In the genomic region with DNA sequence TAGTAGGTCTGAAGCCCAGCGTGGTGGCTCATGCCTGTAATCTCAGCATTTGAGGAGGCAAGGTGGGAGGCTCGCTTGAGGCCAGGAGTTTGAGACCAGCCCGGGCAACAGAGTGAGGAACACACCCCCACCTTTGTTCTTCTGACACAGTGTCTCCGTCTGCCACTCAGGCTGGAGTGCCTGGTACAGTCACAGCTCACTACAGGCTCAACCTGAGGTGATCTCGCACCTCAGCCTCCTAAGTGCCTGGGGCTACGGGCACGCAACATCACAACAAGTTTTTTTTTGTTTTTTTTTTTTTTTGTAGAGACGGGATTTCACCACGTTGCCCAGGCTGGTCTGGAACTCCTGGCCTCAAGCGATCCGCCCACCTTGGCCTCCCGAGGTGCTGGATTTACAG, we compare ENCODE assay signal across 18 cellular contexts. TPM values are rescaled to one million over a fixed set of nuclear protein-coding genes. Genes with fewer than 3 reads are reported as not detected.
A peak's percentile ranks its signal among the peaks of the same experiment; 100 is the strongest.
DNase-seq lines count a peak whose midpoint lies in the region; TF ChIP-seq lines count a peak whose summit lies in the region.
"Had no signal": no experiment of that assay in that cellular context is flagged by ENCODE, and none has a peak within 500 bp of the region (broad histone marks: within the 10 kb centered on the region; RNA-seq: fewer than 3 reads in every experiment).

No MANE protein-coding gene starts in this region.

- H4K91ac ChIP-seq in trophoblast cell (ENCODE audit: low read depth, low read length) = no peak overlapping the region

- CTCF ChIA-PET in HEK293 (lab: Yijun Ruan, JAX) = no interaction called here

- H3K9me3 ChIP-seq in HEK293 (ENCODE audit: control insufficient read depth, insufficient read depth, low read depth, low read length) (no peaks in the 10 kb centered on the region), esophagus (ENCODE audit: control insufficient read depth in 2 of 2, insufficient read depth in 1 of 2, low read depth in 1 of 2, low read length in 1 of 2) (no peaks in the 10 kb centered on the region), trophoblast cell (ENCODE audit: insufficient read depth, low read depth, low read length) (no peaks in the 10 kb centered on the region)

- H3K14ac ChIP-seq in trophoblast cell (ENCODE audit: low read length) = no peak overlapping the region

- DNase-seq in mesendoderm (peak; percentile 49), DMS79 treated with DMSO at 0.1 percent for 48 hours (lab: John Stamatoyannopoulos, UW) (no peak), NCI-H2196 (lab: John Stamatoyannopoulos, UW; ENCODE audit: unreplicated experiment) (no peak), trophoblast cell (no peak)
- DNase-seq: ACHN; activated CD4-positive, alpha-beta T cell treated with anti-CD3 and anti-CD28 coated beads for 1 hour; activated naive CD8-positive, alpha-beta T cell treated with anti-CD3 and anti-CD28 coated beads, Interleukin-2, amount 10 ng/mL, durations not matched to agents 7 days and 5 days; DMS 273 treated with DMSO at 0.1 percent for 48 hours; foreskin fibroblast; GF-D8; hypothalamus; left cardiac atrium; NCI-H2107; NCI-H526; occipital lobe; stimulated activated CD4-positive, alpha-beta T cell treated with anti-CD3 and anti-CD28 coated beads, Interleukin-12 subunit alpha, Interleukin-12 subunit beta, amount 100 ng/mL, for 4 hours had no signal

- 55 to 67% methylated on average over 11 to 12 of the region's 12 CpGs for WGBS in esophagus, 2 donors
- no CpG with 5 or more reads among the region's 12 CpGs for WGBS in mesendoderm (ENCODE audit: extremely low coverage, insufficient coverage, low lambda C conversion rate)
- no CpG with 5 or more reads among the region's 12 CpGs for WGBS in trophoblast cell (ENCODE audit: extremely low coverage, insufficient coverage, insufficient read length)

- no peak overlapping the region for H2BK12ac ChIP-seq in trophoblast cell (ENCODE audit: low read length)

- no peak overlapping the region for H2AFZ ChIP-seq in trophoblast cell (ENCODE audit: insufficient read depth, low read length, poor library complexity)

- H3K27me3 ChIP-seq in esophagus (ENCODE audit: control insufficient read depth in 1 of 2, insufficient read depth in 2 of 2, low read length in 2 of 2) (no peaks in the 10 kb centered on the region), mesendoderm (ENCODE audit: insufficient read depth, low read length, poor library complexity) (no peaks in the 10 kb centered on the region), trophoblast cell (ENCODE audit: insufficient read depth, low read length) (no peaks in the 10 kb centered on the region)

- POLR2A ChIA-PET in HEK293 (lab: Yijun Ruan, JAX) = interaction anchor here (0.5 kb wide), 1 partner anchor 10 kb away, joined by 3 read pairs; no protein-coding TSS in a partner anchor

- H3K79me1 ChIP-seq in mesendoderm (ENCODE audit: low read length) (no peaks in the 10 kb centered on the region), trophoblast cell (ENCODE audit: low read length) (no peaks in the 10 kb centered on the region)

- H3K4ac ChIP-seq in mesendoderm (ENCODE audit: low read depth, low read length) = no peak overlapping the region
- H3K4ac ChIP-seq in trophoblast cell (ENCODE audit: low read depth, low read length) = no peak overlapping the region

- H3K79me2 ChIP-seq in mesendoderm (ENCODE audit: control insufficient read depth, insufficient read depth, low read length) (no peaks in the 10 kb centered on the region), trophoblast cell (ENCODE audit: control insufficient read depth, insufficient read depth, low read length, poor library complexity) (no peaks in the 10 kb centered on the region)

- H3K36me3 ChIP-seq in HEK293 (ENCODE audit: control insufficient read depth in 2 of 2, insufficient read depth in 1 of 2, low read length in 2 of 2) (no peaks in the 10 kb centered on the region; a peak in 1 of 3 replicates), esophagus (ENCODE audit: control insufficient read depth in 2 of 2, insufficient read depth in 2 of 2, low read length in 1 of 2) (peaks cover 0 to 2% of the 10 kb centered on the region in 2 donors), mesendoderm (ENCODE audit: control insufficient read depth, insufficient read depth, low read length) (no peaks in the 10 kb centered on the region), trophoblast cell (ENCODE audit: control insufficient read depth in 1 of 2, insufficient read depth in 2 of 2, low read length in 2 of 2) (no peaks in the 10 kb centered on the region)

- H3K23ac ChIP-seq in mesendoderm (ENCODE audit: low read length) = no peak overlapping the region
- H3K23ac ChIP-seq in trophoblast cell (ENCODE audit: low read length) = no peak overlapping the region

- no peak for TF ChIP-seq CTCF in HEK293 (tag by site-specific recombination; IDR thresholded peaks at IDR 0.05)

- H4K12ac ChIP-seq in trophoblast cell (ENCODE audit: low read depth, low read length) = no peak overlapping the region

- H3K18ac ChIP-seq in mesendoderm (ENCODE audit: low read length) = no peak overlapping the region
- H3K18ac ChIP-seq in trophoblast cell (ENCODE audit: low read length) = no peak overlapping the region

- no peak overlapping the region for H2BK15ac ChIP-seq in mesendoderm (replicated peaks; ENCODE audit: low read depth)

- H2BK120ac ChIP-seq in mesendoderm (ENCODE audit: low read depth, low read length) (no peak overlapping the region), trophoblast cell (ENCODE audit: insufficient read depth, low read length, poor library complexity) (no peak overlapping the region)

- no peaks in the 10 kb centered on the region for H3K4me1 ChIP-seq in HEK293 (ENCODE audit: control insufficient read depth, insufficient read depth, low read length)
- H3K4me1 ChIP-seq in esophagus (ENCODE audit: control insufficient read depth in 2 of 2, insufficient read depth in 2 of 2, low read length in 1 of 2) = peaks cover 0 to 3% of the 10 kb centered on the region in 2 donors
- H3K4me1 ChIP-seq in mesendoderm (ENCODE audit: control insufficient read depth, low read depth, low read length) = peaks cover 4% of the 10 kb centered on the region
- peaks cover 0 to 2% of the 10 kb centered on the region in 2 experiments for H3K4me1 ChIP-seq in trophoblast cell (ENCODE audit: control insufficient read depth in 1 of 2, insufficient read depth in 2 of 2, low read length in 2 of 2)

- H2BK5ac ChIP-seq in mesendoderm (ENCODE audit: low read length) = no peak overlapping the region
- H2BK5ac ChIP-seq in trophoblast cell (ENCODE audit: low read depth, low read length, poor library complexity) = no peak overlapping the region

- H4K8ac ChIP-seq in mesendoderm (ENCODE audit: low read depth, low read length) = no peak overlapping the region
- no peak overlapping the region for H4K8ac ChIP-seq in trophoblast cell (ENCODE audit: low read depth, low read length)

- peak overlapping the region; percentile 34 for H3K56ac ChIP-seq in mesendoderm (ENCODE audit: low read length)

- no peak overlapping the region for H3K27ac ChIP-seq in HEK293 (ENCODE audit: extremely low read depth, low read depth, low read length)
- H3K27ac ChIP-seq in esophagus (ENCODE audit: low read depth in 2 of 2, low read length in 1 of 2) = peak overlapping the region; percentile 27 to 63
- H3K27ac ChIP-seq in mesendoderm (ENCODE audit: low read depth, low read length) = no peak overlapping the region
- no peak overlapping the region for H3K27ac ChIP-seq in trophoblast cell (ENCODE audit: low read depth, low read length)

- H3K4me3 ChIP-seq in HEK293 (ENCODE audit: low read depth, low read length) = no peak overlapping the region
- no peak overlapping the region for H3K4me3 ChIP-seq in esophagus (ENCODE audit: low read depth in 1 of 2, low read length in 2 of 2)
- H3K4me3 ChIP-seq in mesendoderm (ENCODE audit: low read length) = no peak overlapping the region
- no peak overlapping the region for H3K4me3 ChIP-seq in trophoblast cell (ENCODE audit: low read depth, low read length)

- H4K5ac ChIP-seq in mesendoderm (ENCODE audit: low read length) = no peak overlapping the region

- H3K9ac ChIP-seq in mesendoderm (ENCODE audit: low read length) (peak overlapping the region; percentile 32), trophoblast cell (ENCODE audit: low read length) (no peak overlapping the region)

- H2AK5ac ChIP-seq in mesendoderm (ENCODE audit: low read length) (no peak overlapping the region), trophoblast cell (ENCODE audit: low read length) (no peak overlapping the region)

- H3K4me2 ChIP-seq in mesendoderm (ENCODE audit: low read length) (no peak overlapping the region), trophoblast cell (ENCODE audit: low read length) (no peak overlapping the region)

TF ChIP-seq in HEK293, 187 proteins besides CTCF, POLR2A, EP300 and RAD21 (continues in another document):
- TF ChIP-seq, protein P1, sequence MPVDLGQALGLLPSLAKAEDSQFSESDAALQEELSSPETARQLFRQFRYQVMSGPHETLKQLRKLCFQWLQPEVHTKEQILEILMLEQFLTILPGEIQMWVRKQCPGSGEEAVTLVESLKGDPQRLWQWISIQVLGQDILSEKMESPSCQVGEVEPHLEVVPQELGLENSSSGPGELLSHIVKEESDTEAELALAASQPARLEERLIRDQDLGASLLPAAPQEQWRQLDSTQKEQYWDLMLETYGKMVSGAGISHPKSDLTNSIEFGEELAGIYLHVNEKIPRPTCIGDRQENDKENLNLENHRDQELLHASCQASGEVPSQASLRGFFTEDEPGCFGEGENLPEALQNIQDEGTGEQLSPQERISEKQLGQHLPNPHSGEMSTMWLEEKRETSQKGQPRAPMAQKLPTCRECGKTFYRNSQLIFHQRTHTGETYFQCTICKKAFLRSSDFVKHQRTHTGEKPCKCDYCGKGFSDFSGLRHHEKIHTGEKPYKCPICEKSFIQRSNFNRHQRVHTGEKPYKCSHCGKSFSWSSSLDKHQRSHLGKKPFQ (tag by site-specific recombination; IDR thresholded peaks at IDR 0.05) = no peak
- no peak for TF ChIP-seq ZSCAN23 (tag by site-specific recombination; IDR thresholded peaks at IDR 0.05)
- peak; percentile 24; the same call in 1 of the 2 replicates for TF ChIP-seq SP7 (tag by site-specific recombination; IDR thresholded peaks at IDR 0.05)

RNA-seq across cellular contexts. Expression of gene TLCD3A, which starts 6.7 kb away (rescaled TPM):
- polyA plus RNA-seq in esophagus = 10 to 100 TPM; 11.0 to 18.9 TPM
- polyA plus RNA-seq in mesendoderm (2013, experiment 1 of 2) = 17.5 TPM
- polyA plus RNA-seq in mesendoderm (2013, experiment 2 of 2) = 19.4 TPM
- 26.9 and 27.7 TPM in 2 replicates for polyA plus RNA-seq in trophoblast cell (2013)

RNA-seq across cellular contexts. Expression of gene VPS53, which starts 11.1 kb away (rescaled TPM):
- polyA plus RNA-seq in esophagus = 10 to 100 TPM; 10.9 to 12.1 TPM
- polyA plus RNA-seq in mesendoderm (2013, experiment 1 of 2) = 13.0 TPM
- polyA plus RNA-seq in mesendoderm (2013, experiment 2 of 2) = 14.6 TPM
- polyA plus RNA-seq in trophoblast cell (2013) = 18.8 and 19.3 TPM in 2 replicates

RNA-seq across cellular contexts. Expression of gene GEMIN4, which starts 26.3 kb away (rescaled TPM):
- polyA plus RNA-seq in esophagus = 10 to 100 TPM in 1 of 2 donors, 1 to 10 TPM in 1; 7.0 to 12.8 TPM
- polyA plus RNA-seq in mesendoderm (2013, experiment 1 of 2) = 34.4 TPM
- polyA plus RNA-seq in mesendoderm (2013, experiment 2 of 2) = 31.4 TPM
- polyA plus RNA-seq in trophoblast cell (2013) = 16.2 and 17.2 TPM in 2 replicates

RNA-seq across cellular contexts. Expression of gene GLOD4, which starts 56.3 kb away (rescaled TPM):
- polyA plus RNA-seq in esophagus = 10 to 100 TPM; 20.8 to 34.3 TPM
- 46.4 TPM for polyA plus RNA-seq in mesendoderm (2013, experiment 1 of 2)
- polyA plus RNA-seq in mesendoderm (2013, experiment 2 of 2) = 48.7 TPM
- 35.3 and 36.5 TPM in 2 replicates for polyA plus RNA-seq in trophoblast cell (2013)

RNA-seq across cellular contexts. Expression of gene MRM3, which starts 56.4 kb away (rescaled TPM):
- 10 to 100 TPM in 1 of 2 donors, 1 to 10 TPM in 1; 7.6 to 14.6 TPM for polyA plus RNA-seq in esophagus
- polyA plus RNA-seq in mesendoderm (2013, experiment 1 of 2) = 12.1 TPM
- 12.7 TPM for polyA plus RNA-seq in mesendoderm (2013, experiment 2 of 2)
- polyA plus RNA-seq in trophoblast cell (2013) = 9.8 and 11.1 TPM in 2 replicates

Comparison
In these comparisons a context has a peak if more than half of its experiments do, and no peak if none do; other contexts are left out.
1. H3K27ac ChIP-seq: peak in esophagus (2 of 2); none in HEK293 (single experiment), mesendoderm (single experiment) and trophoblast cell (single experiment).